2 cellular contexts compared by ENCODE assay signal in genomic region chr2:222920657-222921186, GRCh38.
TF ChIP-seq lines count a peak whose summit lies in the region.

No MANE protein-coding gene starts in this region.

TF ChIP-seq in IMR-90, 13 proteins besides CTCF, POLR2A, EP300 and RAD21:
- no peak for TF ChIP-seq CHD1 (IDR thresholded peaks at IDR 0.05; ENCODE audit: low read depth, low read length)
- TF ChIP-seq BHLHE40 (IDR thresholded peaks at IDR 0.05; ENCODE audit: low read depth, low read length), result no peak
- TF ChIP-seq ELK1 (IDR thresholded peaks at IDR 0.05; ENCODE audit: borderline replicate concordance, low read depth, low read length), result no peak
- no peak for TF ChIP-seq USF2 (IDR thresholded peaks at IDR 0.05; ENCODE audit: low read depth, low read length)
- no peak for TF ChIP-seq RFX5 (IDR thresholded peaks at IDR 0.05; ENCODE audit: low read depth, low read length)
- TF ChIP-seq CEBPB (IDR thresholded peaks at IDR 0.05; ENCODE audit: low read depth, low read length), result no peak
- no peak for TF ChIP-seq RCOR1 (IDR thresholded peaks at IDR 0.05; ENCODE audit: insufficient replicate concordance, low read length)
- no peak for TF ChIP-seq NFE2L2 (IDR thresholded peaks at IDR 0.05; ENCODE audit: low read depth, low read length)
- TF ChIP-seq MAFK (IDR thresholded peaks at IDR 0.05; ENCODE audit: low read depth, low read length), result no peak
- no peak for TF ChIP-seq MXI1 (IDR thresholded peaks at IDR 0.05; ENCODE audit: borderline replicate concordance, low read depth, low read length)
- no peak for TF ChIP-seq MAZ (IDR thresholded peaks at IDR 0.05; ENCODE audit: borderline replicate concordance, low read depth, low read length)
- TF ChIP-seq SMC3 (IDR thresholded peaks at IDR 0.05; ENCODE audit: low read depth, low read length), result no peak

TF ChIP-seq in H1, 55 proteins besides CTCF, POLR2A, EP300 and RAD21:
- TF ChIP-seq FOSL1 (IDR thresholded peaks at IDR 0.05; ENCODE audit: insufficient read depth, low read depth, low read length) (no peak), TAF1 (IDR thresholded peaks at IDR 0.05; ENCODE audit: low read depth, low read length) (no peak), JUND (IDR thresholded peaks at IDR 0.05; ENCODE audit: low read length) (no peak), GTF2F1 (IDR thresholded peaks at IDR 0.05; ENCODE audit: borderline replicate concordance, low read depth, low read length) (no peak), MAX (IDR thresholded peaks at IDR 0.05) (no peak), SIX5 (IDR thresholded peaks at IDR 0.05; ENCODE audit: low read depth, low read length) (no peak), PHF8 (conservative IDR thresholded peaks at IDR 0.05; ENCODE audit: low read depth, low read length) (no peak)
TF ChIP-seq in H1: peak in this region for 0.
